In genomic region chr3:186931487-186932280, GRCh38 we compare ENCODE assay signal across 8 cellular contexts. TPM values are rescaled to one million over a fixed set of nuclear protein-coding genes. Genes with fewer than 3 reads are reported as not detected.
DNase-seq lines count a peak whose midpoint lies in the region; ATAC-seq and TF ChIP-seq lines count a peak whose summit lies in the region.

No MANE protein-coding gene starts in this region.

- H3K27me3 ChIP-seq in body of pancreas: no peaks in the 10 kb centered on the region

- 1% methylated on average over 28 to 35 of the region's 35 CpGs for WGBS in body of pancreas, 2 donors

- TF ChIP-seq CTCF in body of pancreas (IDR thresholded peaks at IDR 0.05): no peak

- H3K4me1 ChIP-seq in body of pancreas: peaks cover 36% of the 10 kb centered on the region

- peak overlapping the region in 3 of 4 donors; percentile 60 to 80 (median 70) for H3K27ac ChIP-seq in body of pancreas

- H3K36me3 ChIP-seq in body of pancreas (replicated peaks in 1 of 2; ENCODE audit: insufficient read depth in 1 of 2, low read depth in 2 of 2): no peaks in the 10 kb centered on the region

- peak; percentile 26 for ATAC-seq in HG03469 (IDR thresholded peaks at IDR 0.05; ENCODE audit: unreplicated experiment)
- ATAC-seq in body of pancreas: peak; percentile 72
- no peak for ATAC-seq in GM18870 (IDR thresholded peaks at IDR 0.05; ENCODE audit: unreplicated experiment)

- DNase-seq in NCI-H748 (lab: John Stamatoyannopoulos, UW; ENCODE audit: unreplicated experiment) (peak; percentile 20), NCI-H748 treated with DMSO at 0.1 percent for 48 hours (lab: John Stamatoyannopoulos, UW) (no peak), T-helper 22 cell (ENCODE audit: low read depth) (peak; percentile 54), body of pancreas (peak; percentile 53 to 77 (median 69)), inferior parietal cortex (ENCODE audit: extremely low spot score) (peak; percentile 40)
- peak; percentile 48 to 54 for DNase-seq in stimulated activated CD4-positive, alpha-beta T cell treated with anti-CD3 and anti-CD28 coated beads, Interleukin-1b, Interleukin-23, amount 100 ng/mL, for 4 hours (ENCODE audit: low read depth in 2 of 2)

- intact Hi-C loops in body of pancreas (cut with DNase I): no loop called here

- TF ChIP-seq POLR2A in body of pancreas (IDR thresholded peaks at IDR 0.05): peak in 2 of 3 donors; percentile 34 to 55

- peak overlapping the region in 1 of 2 donors; percentile 44 for H3K4me3 ChIP-seq in body of pancreas

- H3K9me3 ChIP-seq in body of pancreas: no peaks in the 10 kb centered on the region

RNA-seq across cellular contexts. Expression of gene ST6GAL1, which starts 1.4 kb away (rescaled TPM):
- 10 to 100 TPM; 10.2 to 12.2 TPM for total RNA-seq in body of pancreas
